3 cellular contexts compared by ENCODE assay signal in genomic region chr11:66068923-66069714, GRCh38.
TF ChIP-seq lines count a peak whose summit lies in the region.

No MANE protein-coding gene starts in this region.

TF ChIP-seq in A549, 52 proteins besides CTCF, POLR2A, EP300 and RAD21:
- TF ChIP-seq TP53 (CRISPR knock-in tag; IDR thresholded peaks at IDR 0.05) (no peak), HES2 (IDR thresholded peaks at IDR 0.05) (no peak), MYC (IDR thresholded peaks at IDR 0.05; ENCODE audit: borderline replicate concordance, low read length) (0 out of 2 replicates have a peak, but pooled peaks have one; percentile 20), RFX5 (IDR thresholded peaks at IDR 0.05) (no peak), MAX (IDR thresholded peaks at IDR 0.05) (peak; percentile 27; the same call in 1 of the 2 replicates), REST (IDR thresholded peaks at IDR 0.05) (no peak)
- TF ChIP-seq, protein P1, sequence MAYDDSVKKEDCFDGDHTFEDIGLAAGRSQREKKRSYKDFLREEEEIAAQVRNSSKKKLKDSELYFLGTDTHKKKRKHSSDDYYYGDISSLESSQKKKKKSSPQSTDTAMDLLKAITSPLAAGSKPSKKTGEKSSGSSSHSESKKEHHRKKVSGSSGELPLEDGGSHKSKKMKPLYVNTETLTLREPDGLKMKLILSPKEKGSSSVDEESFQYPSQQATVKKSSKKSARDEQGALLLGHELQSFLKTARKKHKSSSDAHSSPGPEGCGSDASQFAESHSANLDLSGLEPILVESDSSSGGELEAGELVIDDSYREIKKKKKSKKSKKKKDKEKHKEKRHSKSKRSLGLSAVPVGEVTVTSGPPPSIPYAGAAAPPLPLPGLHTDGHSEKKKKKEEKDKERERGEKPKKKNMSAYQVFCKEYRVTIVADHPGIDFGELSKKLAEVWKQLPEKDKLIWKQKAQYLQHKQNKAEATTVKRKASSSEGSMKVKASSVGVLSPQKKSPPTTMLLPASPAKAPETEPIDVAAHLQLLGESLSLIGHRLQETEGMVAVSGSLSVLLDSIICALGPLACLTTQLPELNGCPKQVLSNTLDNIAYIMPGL (CRISPR knock-in tag; IDR thresholded peaks at IDR 0.05; ENCODE audit: borderline replicate concordance) = no peak

TF ChIP-seq in IMR-90, 13 proteins besides CTCF, POLR2A, EP300 and RAD21:
- no peak for TF ChIP-seq BHLHE40 (IDR thresholded peaks at IDR 0.05; ENCODE audit: low read depth, low read length)
- TF ChIP-seq MAFK (IDR thresholded peaks at IDR 0.05; ENCODE audit: low read depth, low read length) = no peak
- TF ChIP-seq, protein P2, sequence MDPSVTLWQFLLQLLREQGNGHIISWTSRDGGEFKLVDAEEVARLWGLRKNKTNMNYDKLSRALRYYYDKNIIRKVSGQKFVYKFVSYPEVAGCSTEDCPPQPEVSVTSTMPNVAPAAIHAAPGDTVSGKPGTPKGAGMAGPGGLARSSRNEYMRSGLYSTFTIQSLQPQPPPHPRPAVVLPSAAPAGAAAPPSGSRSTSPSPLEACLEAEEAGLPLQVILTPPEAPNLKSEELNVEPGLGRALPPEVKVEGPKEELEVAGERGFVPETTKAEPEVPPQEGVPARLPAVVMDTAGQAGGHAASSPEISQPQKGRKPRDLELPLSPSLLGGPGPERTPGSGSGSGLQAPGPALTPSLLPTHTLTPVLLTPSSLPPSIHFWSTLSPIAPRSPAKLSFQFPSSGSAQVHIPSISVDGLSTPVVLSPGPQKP (IDR thresholded peaks at IDR 0.05; ENCODE audit: borderline replicate concordance, low read depth, low read length) = no peak
- no peak for TF ChIP-seq MAZ (IDR thresholded peaks at IDR 0.05; ENCODE audit: borderline replicate concordance, low read depth, low read length)
- TF ChIP-seq MXI1 (IDR thresholded peaks at IDR 0.05; ENCODE audit: borderline replicate concordance, low read depth, low read length) = 0 out of 2 replicates have a peak, but pooled peaks have one; percentile 26
- TF ChIP-seq RCOR1 (IDR thresholded peaks at IDR 0.05; ENCODE audit: insufficient replicate concordance, low read length) = no peak
TF ChIP-seq in IMR-90: peak in this region for 1.

TF ChIP-seq in endothelial cell of umbilical vein, 7 proteins besides CTCF, POLR2A, EP300 and RAD21:
- no peak for TF ChIP-seq MAX (IDR thresholded peaks at IDR 0.05; ENCODE audit: insufficient read depth, insufficient read length)
- no peak for TF ChIP-seq JUN (IDR thresholded peaks at IDR 0.05; ENCODE audit: borderline replicate concordance, insufficient read depth, insufficient read length, low read depth)
- TF ChIP-seq GATA2 (IDR thresholded peaks at IDR 0.05; ENCODE audit: insufficient read depth, insufficient read length, low read depth, low read length) = no peak
- no peak for TF ChIP-seq EZH2 (IDR thresholded peaks at IDR 0.05; ENCODE audit: borderline replicate concordance, low read depth, low read length, severe bottlenecking)
- TF ChIP-seq POLR2AphosphoS5 (IDR thresholded peaks at IDR 0.05; ENCODE audit: insufficient read depth, low read depth, low read length) = no peak
- TF ChIP-seq MYC (IDR thresholded peaks at IDR 0.05; ENCODE audit: low read depth, low read length) = no peak
- TF ChIP-seq FOS (IDR thresholded peaks at IDR 0.05; ENCODE audit: borderline replicate concordance, insufficient read depth, low read length) = no peak
